8 cellular contexts compared by ENCODE assay signal in the genomic region with DNA sequence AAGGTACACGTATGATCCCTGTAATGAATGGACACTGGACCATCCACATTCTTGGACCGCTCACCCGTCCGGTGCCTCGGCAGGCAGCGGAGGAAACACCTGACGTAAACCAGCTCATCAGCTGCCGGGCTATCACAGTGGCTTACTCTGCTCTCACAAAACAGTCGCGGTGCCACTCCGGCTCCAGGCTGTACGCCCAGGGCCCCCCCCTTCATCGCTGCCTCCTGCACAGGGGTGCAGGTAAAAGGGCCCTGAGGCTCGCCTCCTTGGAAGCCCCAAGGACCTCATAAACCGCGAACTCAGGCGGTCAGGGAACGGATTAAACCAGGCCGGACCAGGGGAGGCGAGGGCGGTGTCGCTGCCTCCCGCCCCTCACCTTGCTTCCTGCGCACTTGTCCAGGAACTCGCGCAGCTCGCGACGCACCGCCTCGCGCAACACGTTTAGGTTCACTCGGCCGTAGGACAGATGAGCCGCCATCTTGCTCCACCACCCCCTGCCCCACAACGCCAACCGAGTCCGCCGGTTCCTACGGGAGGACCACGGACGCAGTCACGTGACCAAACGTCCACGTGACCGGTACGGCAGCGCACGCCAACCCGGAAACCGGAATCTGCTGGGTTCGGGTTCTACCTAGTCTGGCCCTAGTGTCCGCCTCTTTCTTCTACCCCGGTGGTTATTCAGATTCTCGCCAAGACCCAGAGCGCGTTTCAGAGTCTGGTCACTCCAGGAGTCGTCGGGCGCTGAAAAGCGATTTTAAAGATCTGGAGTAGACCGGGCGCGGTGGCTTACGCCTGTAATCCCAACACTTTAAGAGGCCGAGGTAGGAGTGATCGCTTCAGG. TPM values are rescaled to one million over a fixed set of nuclear protein-coding genes. Genes with fewer than 3 reads are reported as not detected.
DNase-seq lines count a peak whose midpoint lies in the region; ATAC-seq and TF ChIP-seq lines count a peak whose summit lies in the region.

A gene (minus strand): TSS at position 564 of the 841 bp plus-strand sequence. CDS start 86 bp downstream, at position 478.

- H3K9me3 ChIP-seq in Caco-2 (no peaks in the 10 kb centered on the region), HUES48 (ENCODE audit: control insufficient read depth, insufficient read depth, low read length) (no peaks in the 10 kb centered on the region), NT2/D1 (ENCODE audit: insufficient read depth, low read length) (no peaks in the 10 kb centered on the region), endocrine pancreas (ENCODE audit: control insufficient read depth, low read length) (no peaks in the 10 kb centered on the region)

- CTCF ChIA-PET in Caco-2 (lab: Charles Lee) = interaction anchor here (0.6 to 1.5 kb wide), 4 partner anchors 43 to 372 kb away, joined by 3 to 10 read pairs (median 3); a partner anchor contains a TSS
- CTCF ChIA-PET in activated CD8-positive, alpha-beta memory T cell treated with anti-CD3 and anti-CD28 coated beads, Interleukin-2, amount 10 ng/mL, durations not matched to agents 7 days and 5 days (lab: Charles Lee) = interaction anchor here (0.7 to 3.3 kb wide), 14 partner anchors 21 to 187 kb away, joined by 3 to 34 read pairs (median 6); a partner anchor contains a TSS

- H3K36me3 ChIP-seq in Caco-2 (ENCODE audit: control insufficient read depth, insufficient read depth, low read length) (peaks cover 2% of the 10 kb centered on the region; the same call in 1 of the 2 replicates), HUES48 (ENCODE audit: control insufficient read depth, insufficient read depth, low read length) (peaks cover 23% of the 10 kb centered on the region), NT2/D1 (ENCODE audit: insufficient read depth, insufficient read length, low read length) (peaks cover 34% of the 10 kb centered on the region), endocrine pancreas (ENCODE audit: control insufficient read depth, insufficient read depth, low read length) (no peaks in the 10 kb centered on the region)

- intact Hi-C loops in Caco-2 (cut with micrococcal nuclease; ENCODE audit: unreplicated experiment) = loop anchor here (1.0 kb wide), 1 partner anchor 40 kb away; a partner anchor contains a TSS

- no peaks in the 10 kb centered on the region for H3K27me3 Mint-ChIP-seq in Caco-2 (ENCODE audit: insufficient read depth, unreplicated experiment)
- peaks cover 4% of the 10 kb centered on the region for H3K27me3 Mint-ChIP-seq in activated CD8-positive, alpha-beta memory T cell treated with anti-CD3 and anti-CD28 coated beads, Interleukin-2, amount 10 ng/mL, durations not matched to agents 7 days and 5 days
- H3K27me3 Mint-ChIP-seq in memory B cell = no peaks in the 10 kb centered on the region

- H3K27ac Mint-ChIP-seq in Caco-2 (ENCODE audit: unreplicated experiment) (peak within 1 kb of the TSS; percentile 96), memory B cell (peak within 1 kb of the TSS; percentile 99)
- H3K27ac Mint-ChIP-seq in activated CD8-positive, alpha-beta memory T cell treated with anti-CD3 and anti-CD28 coated beads, Interleukin-2, amount 10 ng/mL, durations not matched to agents 7 days and 5 days = peak within 1 kb of the TSS; percentile 99

- H3K4me3 ChIP-seq in Caco-2 (ENCODE audit: low read depth, low read length) = peak within 1 kb of the TSS; percentile 65
- peak within 1 kb of the TSS; percentile 92 for H3K4me3 ChIP-seq in HUES48 (ENCODE audit: low read depth, low read length)
- peak within 1 kb of the TSS; percentile 99 for H3K4me3 ChIP-seq in NT2/D1 (ENCODE audit: insufficient read length, low read depth)
- peak within 1 kb of the TSS; percentile 71 for H3K4me3 ChIP-seq in endocrine pancreas (ENCODE audit: control insufficient read depth, insufficient read depth, low read length)

- H3K9me3 Mint-ChIP-seq in Caco-2 (ENCODE audit: unreplicated experiment) (no peaks in the 10 kb centered on the region), memory B cell (no peaks in the 10 kb centered on the region)
- H3K9me3 Mint-ChIP-seq in activated CD8-positive, alpha-beta memory T cell treated with anti-CD3 and anti-CD28 coated beads, Interleukin-2, amount 10 ng/mL, durations not matched to agents 7 days and 5 days (ENCODE audit: low read depth) = no peaks in the 10 kb centered on the region

- peak within 1 kb of the TSS; percentile 81 for H3K27ac ChIP-seq in HUES48 (ENCODE audit: low read depth, low read length)

- H3K4me1 ChIP-seq in Caco-2 (no peaks in the 10 kb centered on the region), HUES48 (ENCODE audit: control insufficient read depth, insufficient read depth, low read length) (0 out of 2 replicates have a peak, but pooled peaks cover 6% of the 10 kb centered on the region), NT2/D1 (ENCODE audit: insufficient read depth, insufficient read length) (no peaks in the 10 kb centered on the region), endocrine pancreas (ENCODE audit: control insufficient read depth, insufficient read depth, low read length) (no peaks in the 10 kb centered on the region)

- H3K27me3 ChIP-seq in Caco-2 (replicated peaks; ENCODE audit: control insufficient read depth, insufficient read depth, low read length) (no peaks in the 10 kb centered on the region), HUES48 (ENCODE audit: control insufficient read depth, insufficient read depth, low read length) (no peaks in the 10 kb centered on the region), NT2/D1 (ENCODE audit: insufficient read depth, insufficient read length) (no peaks in the 10 kb centered on the region), endocrine pancreas (ENCODE audit: control insufficient read depth, insufficient read depth, low read length) (no peaks in the 10 kb centered on the region)

- BruUV-seq in Caco-2 (replicated peaks; lab: Mats Ljungman, UMichigan) = TSS peak; percentile 67

- ATAC-seq in GM21390 (IDR thresholded peaks at IDR 0.05; ENCODE audit: unreplicated experiment) = peak; percentile 87
- peak; percentile 90 for ATAC-seq in activated CD8-positive, alpha-beta memory T cell treated with anti-CD3 and anti-CD28 coated beads, Interleukin-2, amount 10 ng/mL, durations not matched to agents 7 days and 5 days
- peak; percentile 84 for ATAC-seq in memory B cell (ENCODE audit: low read depth)

- TF ChIP-seq CTCF in Caco-2 (IDR thresholded peaks at IDR 0.05; ENCODE audit: insufficient read depth in 1 of 2, low read depth in 1 of 2, low read length in 1 of 2, severe bottlenecking in 1 of 2, unreplicated experiment in 1 of 2) = no peak

- DNase-seq in Caco-2 = peak; percentile 97 to 99
- peak; percentile 99 for DNase-seq in NT2/D1 (ENCODE audit: low read depth, low spot score)
- DNase-seq in activated CD8-positive, alpha-beta memory T cell treated with anti-CD3 and anti-CD28 coated beads, Interleukin-2, amount 10 ng/mL, durations not matched to agents 7 days and 5 days = peak; percentile 97
- DNase-seq in memory B cell (ENCODE audit: low spot score in 2 of 2) = peak; percentile 88 to 91
- DNase-seq in stimulated activated CD8-positive, alpha-beta memory T cell treated with anti-CD3 and anti-CD28 coated beads, Interleukin-12 subunit alpha, Interleukin-12 subunit beta, amount 100 ng/mL, for 1 hour (ENCODE audit: low read depth) = peak; percentile 85

- POLR2A ChIA-PET in Caco-2 (lab: Charles Lee) = interaction anchor here (0.7 to 1.0 kb wide), 3 partner anchors 40 to 133 kb away, joined by 4 to 6 read pairs (median 5); a partner anchor contains a TSS

- H3K36me3 Mint-ChIP-seq in Caco-2 (ENCODE audit: insufficient read depth, unreplicated experiment) = peaks cover 40% of the 10 kb centered on the region
- H3K36me3 Mint-ChIP-seq in activated CD8-positive, alpha-beta memory T cell treated with anti-CD3 and anti-CD28 coated beads, Interleukin-2, amount 10 ng/mL, durations not matched to agents 7 days and 5 days = peaks cover 10% of the 10 kb centered on the region
- H3K36me3 Mint-ChIP-seq in memory B cell = peaks cover 2% of the 10 kb centered on the region

- H3K9ac ChIP-seq in HUES48 (ENCODE audit: low read depth, low read length) = peak within 1 kb of the TSS; percentile 91
- H3K9ac ChIP-seq in NT2/D1 (ENCODE audit: insufficient read length, low read depth) = peak within 1 kb of the TSS; percentile 99
- H3K9ac ChIP-seq in endocrine pancreas (ENCODE audit: control insufficient read depth, insufficient read depth, low read length) = peak within 1 kb of the TSS; percentile 91

- H3K4me3 Mint-ChIP-seq in Caco-2 (ENCODE audit: unreplicated experiment) (peak within 1 kb of the TSS; percentile 83), memory B cell (peak within 1 kb of the TSS; percentile 99)
- peak within 1 kb of the TSS; percentile 96 for H3K4me3 Mint-ChIP-seq in activated CD8-positive, alpha-beta memory T cell treated with anti-CD3 and anti-CD28 coated beads, Interleukin-2, amount 10 ng/mL, durations not matched to agents 7 days and 5 days

- H3K4me1 Mint-ChIP-seq in Caco-2 (ENCODE audit: low read depth, unreplicated experiment) = no peaks in the 10 kb centered on the region
- H3K4me1 Mint-ChIP-seq in activated CD8-positive, alpha-beta memory T cell treated with anti-CD3 and anti-CD28 coated beads, Interleukin-2, amount 10 ng/mL, durations not matched to agents 7 days and 5 days = peaks cover 25% of the 10 kb centered on the region
- peaks cover 7% of the 10 kb centered on the region for H3K4me1 Mint-ChIP-seq in memory B cell

RNA-seq across cellular contexts. Expression of the gene that starts here (rescaled TPM):
- total RNA-seq in Caco-2 (2022) = 34.9 and 36.5 TPM in 2 replicates
- 10 to 100 TPM; 26.2 to 37.3 TPM for total RNA-seq in activated CD8-positive, alpha-beta memory T cell treated with anti-CD3 and anti-CD28 coated beads, Interleukin-2, amount 10 ng/mL, durations not matched to agents 7 days and 5 days

Comparison
In these comparisons a context has a peak if more than half of its experiments do, and no peak if none do; other contexts are left out.
1. Peak in every context shown above with its lines: DNase-seq, ATAC-seq, H3K4me3 ChIP-seq and H3K27ac ChIP-seq.